9 cellular contexts compared by ENCODE assay signal in the genomic region with DNA sequence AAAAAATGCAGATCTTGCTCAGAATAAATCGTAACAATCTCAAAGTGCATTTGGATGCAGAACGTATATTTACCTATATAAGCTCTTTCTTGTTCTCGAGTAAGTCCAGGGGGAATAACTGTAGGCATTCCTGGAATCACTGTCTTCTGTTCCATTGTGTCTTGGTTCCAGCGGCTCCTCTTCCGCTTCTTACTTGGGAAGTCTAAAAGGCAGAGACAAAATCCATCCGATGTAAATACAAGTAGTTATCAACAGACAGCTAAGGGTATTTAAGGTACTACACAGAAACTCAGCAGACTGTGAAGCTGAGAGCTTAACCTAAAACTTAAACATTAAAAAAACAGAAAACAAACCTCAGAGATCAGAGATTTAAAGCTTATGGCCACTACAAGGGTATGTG. TPM values are rescaled to one million over a fixed set of nuclear protein-coding genes. Genes with fewer than 3 reads are reported as not detected.
DNase-seq lines count a peak whose midpoint lies in the region; ATAC-seq, FAIRE-seq and TF ChIP-seq lines count a peak whose summit lies in the region.
"Had no signal": no experiment of that assay in that cellular context is flagged by ENCODE, and none has a peak within 500 bp of the region (broad histone marks: within the 10 kb centered on the region; RNA-seq: fewer than 3 reads in every experiment).

No MANE protein-coding gene starts in this region.

- dilution Hi-C loops in endothelial cell of umbilical vein (cut with MboI; ENCODE audit: extremely low pct_ligation_motif_present, low sequenced_read_pairs) = no loop called here

- intact Hi-C loops in PC-9 (cut with micrococcal nuclease; ENCODE audit: unreplicated experiment) = loop anchor here (5.0 to 10.0 kb wide), 2 partner anchors 238 to 341 kb away; a partner anchor contains a TSS
- intact Hi-C loops in endothelial cell of umbilical vein (cut with micrococcal nuclease) = no loop called here

- ATAC-seq in HG03039 (IDR thresholded peaks at IDR 0.05; ENCODE audit: unreplicated experiment) (no peak), HG02763 (IDR thresholded peaks at IDR 0.05; ENCODE audit: unreplicated experiment) (no peak)

- H3K4me2 ChIP-seq in DOHH2 (ENCODE audit: low read length) (peak overlapping the region; percentile 85), PC-9 (peak overlapping the region; percentile 98), endothelial cell of umbilical vein (ENCODE audit: insufficient read depth, low read length) (peak overlapping the region; percentile 91), parathyroid adenoma (ENCODE audit: low read length) (peak overlapping the region; percentile 79)

- H3K9me2 ChIP-seq in DOHH2 (replicated peaks; ENCODE audit: control insufficient read depth, low read length) (no peaks in the 10 kb centered on the region), PC-9 (ENCODE audit: insufficient read depth) (no peaks in the 10 kb centered on the region)

- H3K9me1 ChIP-seq in endothelial cell of umbilical vein (replicated peaks; ENCODE audit: control insufficient read depth, extremely low read depth, insufficient read depth, low read length) = no peaks in the 10 kb centered on the region

- BruUV-seq in PC-9 (replicated peaks; lab: Mats Ljungman, UMichigan) = no TSS peak
- BruUV-seq in endothelial cell of umbilical vein (replicated peaks; lab: Mats Ljungman, UMichigan) = no TSS peak

- peak overlapping the region; percentile 96 for H3K4me3 ChIP-seq in DOHH2 (ENCODE audit: low read length)
- H3K4me3 ChIP-seq in PC-9 = peak overlapping the region; percentile 98
- H3K4me3 ChIP-seq in endothelial cell of umbilical vein (replicated peaks in 1 of 3; ENCODE audit: insufficient read depth in 1 of 3, low read depth in 1 of 3, low read length in 3 of 3) = peak overlapping the region in 2 of 3 experiments; percentile 7 to 85
- peak overlapping the region; percentile 81 for H3K4me3 ChIP-seq in parathyroid adenoma (ENCODE audit: low read depth, low read length)

- H3K27me3 ChIP-seq in DOHH2 (ENCODE audit: control insufficient read depth, low read length) = no peaks in the 10 kb centered on the region
- H3K27me3 ChIP-seq in PC-9 (ENCODE audit: insufficient read depth, low read depth) = no peaks in the 10 kb centered on the region
- no peaks in the 10 kb centered on the region for H3K27me3 ChIP-seq in endothelial cell of umbilical vein (ENCODE audit: control insufficient read depth in 2 of 2, insufficient read depth in 2 of 2, low read length in 2 of 2)
- H3K27me3 ChIP-seq in parathyroid adenoma (ENCODE audit: control insufficient read depth, insufficient read depth, low read length) = no peaks in the 10 kb centered on the region

- CTCF ChIA-PET in PC-9 (lab: Charles Lee) (no interaction called here), endothelial cell of umbilical vein (lab: Charles Lee) (no interaction called here)

- peaks cover 74% of the 10 kb centered on the region for H3K4me1 ChIP-seq in DOHH2 (ENCODE audit: control insufficient read depth, low read length)
- H3K4me1 ChIP-seq in PC-9 (replicated peaks; ENCODE audit: insufficient read depth) = peaks cover 26% of the 10 kb centered on the region
- H3K4me1 ChIP-seq in endothelial cell of umbilical vein (ENCODE audit: control insufficient read depth, extremely low read depth, insufficient read depth, low read length) = peaks cover 42% of the 10 kb centered on the region
- H3K4me1 ChIP-seq in parathyroid adenoma = peaks cover 9% of the 10 kb centered on the region

- H3F3A ChIP-seq in DOHH2 (ENCODE audit: control insufficient read depth, insufficient read depth) = peaks cover 72% of the 10 kb centered on the region
- peaks cover 81% of the 10 kb centered on the region for H3F3A ChIP-seq in PC-9 (ENCODE audit: insufficient read depth, low read depth)

- no peak for TF ChIP-seq POLR2A in endothelial cell of umbilical vein (IDR thresholded peaks at IDR 0.05; ENCODE audit: low read depth, low read length)

- DNase-seq in PC-9 = no peak
- DNase-seq in endothelial cell of umbilical vein (ENCODE audit: low read depth, low spot score) = no peak
- no peak for DNase-seq in SIG-M5 (lab: John Stamatoyannopoulos, UW)
- no peak for DNase-seq in NOMO-1 treated with dmso at 0.1 percent for 144 hours (lab: John Stamatoyannopoulos, UW; ENCODE audit: unreplicated experiment)
- DNase-seq: KBM-7 had no signal

- H2AFZ ChIP-seq in PC-9 = no peak overlapping the region
- no peak overlapping the region for H2AFZ ChIP-seq in endothelial cell of umbilical vein (ENCODE audit: low read depth, low read length)
- no peak overlapping the region for H2AFZ ChIP-seq in parathyroid adenoma

- H3K27ac ChIP-seq in DOHH2 (ENCODE audit: low read depth, low read length) (peak overlapping the region; percentile 86), PC-9 (no peak overlapping the region), endothelial cell of umbilical vein (ENCODE audit: insufficient read depth, low read depth, low read length) (no peak overlapping the region), parathyroid adenoma (no peak overlapping the region)

- no peak for TF ChIP-seq CTCF in DOHH2 (IDR thresholded peaks at IDR 0.05; ENCODE audit: low read depth, low read length, poor library complexity, severe bottlenecking)
- TF ChIP-seq CTCF in PC-9 (conservative IDR thresholded peaks at IDR 0.05) = no peak
- TF ChIP-seq CTCF in endothelial cell of umbilical vein (IDR thresholded peaks at IDR 0.05; ENCODE audit: extremely low read depth in 1 of 2, insufficient read depth in 1 of 2, low read depth in 1 of 2, low read length in 2 of 2) = no peak
- no peak for TF ChIP-seq CTCF in parathyroid adenoma (IDR thresholded peaks at IDR 0.05)

- FAIRE-seq in endothelial cell of umbilical vein (lab: Jason Lieb, UNC) = no peak

- H3K9ac ChIP-seq in endothelial cell of umbilical vein (replicated peaks; ENCODE audit: extremely low read depth, insufficient read depth, low read length) = peak overlapping the region; percentile 65
- H3K9ac ChIP-seq in parathyroid adenoma = no peak overlapping the region

- no peaks in the 10 kb centered on the region for H3K9me3 ChIP-seq in DOHH2 (ENCODE audit: control insufficient read depth, insufficient read depth, low read length)
- no peaks in the 10 kb centered on the region for H3K9me3 ChIP-seq in PC-9 (ENCODE audit: insufficient read depth, low read depth)
- no peaks in the 10 kb centered on the region for H3K9me3 ChIP-seq in endothelial cell of umbilical vein (replicated peaks; ENCODE audit: control insufficient read depth, insufficient read depth, low read length)
- no peaks in the 10 kb centered on the region for H3K9me3 ChIP-seq in parathyroid adenoma (ENCODE audit: control insufficient read depth, low read length)

- H4K20me1 ChIP-seq in DOHH2 (ENCODE audit: control insufficient read depth, insufficient read depth, low read depth, low read length) (peaks cover 39% of the 10 kb centered on the region), PC-9 (ENCODE audit: insufficient read depth) (peaks cover 61% of the 10 kb centered on the region), endothelial cell of umbilical vein (replicated peaks; ENCODE audit: control insufficient read depth, extremely low read depth, insufficient read depth, low read length) (peaks cover 25% of the 10 kb centered on the region)

- H3K36me3 ChIP-seq in DOHH2 (ENCODE audit: control insufficient read depth, low read length) (peaks cover 77% of the 10 kb centered on the region), PC-9 (ENCODE audit: low read depth) (peaks cover 63% of the 10 kb centered on the region), endothelial cell of umbilical vein (ENCODE audit: control insufficient read depth in 2 of 2, extremely low read depth in 1 of 2, insufficient read depth in 2 of 2, low read length in 2 of 2) (peaks cover 21 to 35% of the 10 kb centered on the region in 2 experiments), parathyroid adenoma (ENCODE audit: control insufficient read depth, insufficient read depth, low read length) (no peaks in the 10 kb centered on the region)

- POLR2A ChIA-PET in PC-9 (lab: Charles Lee; ENCODE audit: unreplicated experiment) (interaction anchor here (0.5 to 0.7 kb wide), 2 partner anchors 64 to 93 kb away, joined by 3 to 6 read pairs; no protein-coding TSS in a partner anchor), endothelial cell of umbilical vein (lab: Charles Lee) (no interaction called here)

- peaks cover 77% of the 10 kb centered on the region for H3K79me2 ChIP-seq in DOHH2 (ENCODE audit: control insufficient read depth, low read length)
- peaks cover 62% of the 10 kb centered on the region for H3K79me2 ChIP-seq in PC-9 (ENCODE audit: low read depth)
- H3K79me2 ChIP-seq in endothelial cell of umbilical vein (ENCODE audit: control insufficient read depth, insufficient read depth, low read length) = peaks cover 62% of the 10 kb centered on the region
- H3K79me2 ChIP-seq in parathyroid adenoma = peaks cover 30% of the 10 kb centered on the region

RNA-seq across cellular contexts. Expression of a gene that starts 1.9 kb away (rescaled TPM):
- total RNA-seq in PC-9 (2021) (253 and 336 TPM in 2 replicates), endothelial cell of umbilical vein (322 and 342 TPM in 2 replicates)
- 94.0 and 95.0 TPM in 2 replicates for polyA plus RNA-seq in endothelial cell of umbilical vein
- polyA plus RNA-seq in endothelial cell of umbilical vein (2011; cell fraction: cytosol; rRNA removed) = 72.5 and 73.7 TPM in 2 replicates
- polyA plus RNA-seq in endothelial cell of umbilical vein (2011; cell fraction: nucleus; rRNA removed) = 271 and 349 TPM in 2 replicates
- 156 and 202 TPM in 2 replicates for polyA plus RNA-seq in endothelial cell of umbilical vein (2012)
- 107 and 134 TPM in 2 replicates for polyA minus RNA-seq in endothelial cell of umbilical vein
- 55.6 TPM for polyA minus RNA-seq in endothelial cell of umbilical vein (2011; cell fraction: cytosol; rRNA and poly(A)+ RNA removed)
- polyA minus RNA-seq in endothelial cell of umbilical vein (2011; cell fraction: nucleus; rRNA and poly(A)+ RNA removed) = 177 and 197 TPM in 2 replicates

RNA-seq across cellular contexts. Expression of a gene that starts 16.7 kb away (rescaled TPM):
- total RNA-seq in PC-9 (2021) (1.3 and 1.6 TPM in 2 replicates), endothelial cell of umbilical vein (0.39 and 0.62 TPM in 2 replicates)
- polyA plus RNA-seq in endothelial cell of umbilical vein = 0.10 and 0.11 TPM in 2 replicates
- 0.06 and 0.07 TPM in 2 replicates for polyA plus RNA-seq in endothelial cell of umbilical vein (2011; cell fraction: cytosol; rRNA removed)
- polyA plus RNA-seq in endothelial cell of umbilical vein (2011; cell fraction: nucleus; rRNA removed) = 0.83 and 0.91 TPM in 2 replicates
- polyA plus RNA-seq in endothelial cell of umbilical vein (2012) = 0.16 and 0.37 TPM in 2 replicates
- 0.41 and 0.47 TPM in 2 replicates for polyA minus RNA-seq in endothelial cell of umbilical vein
- polyA minus RNA-seq in endothelial cell of umbilical vein (2011; cell fraction: cytosol; rRNA and poly(A)+ RNA removed) = not detected
- 0.72 and 1.4 TPM in 2 replicates for polyA minus RNA-seq in endothelial cell of umbilical vein (2011; cell fraction: nucleus; rRNA and poly(A)+ RNA removed)

RNA-seq across cellular contexts. Expression of a gene that starts 26.6 kb away (rescaled TPM):
- total RNA-seq in PC-9 (2021) = 32.6 and 34.3 TPM in 2 replicates
- 43.3 and 48.5 TPM in 2 replicates for total RNA-seq in endothelial cell of umbilical vein
- 44.0 and 51.6 TPM in 2 replicates for polyA plus RNA-seq in endothelial cell of umbilical vein
- polyA plus RNA-seq in endothelial cell of umbilical vein (2011; cell fraction: cytosol; rRNA removed) = 45.1 and 45.7 TPM in 2 replicates
- 109 and 123 TPM in 2 replicates for polyA plus RNA-seq in endothelial cell of umbilical vein (2011; cell fraction: nucleus; rRNA removed)
- 38.6 and 49.2 TPM in 2 replicates for polyA plus RNA-seq in endothelial cell of umbilical vein (2012)
- 46.8 and 52.0 TPM in 2 replicates for polyA minus RNA-seq in endothelial cell of umbilical vein
- polyA minus RNA-seq in endothelial cell of umbilical vein (2011; cell fraction: cytosol; rRNA and poly(A)+ RNA removed) = 18.9 TPM
- polyA minus RNA-seq in endothelial cell of umbilical vein (2011; cell fraction: nucleus; rRNA and poly(A)+ RNA removed) = 23.0 and 36.3 TPM in 2 replicates

RNA-seq across cellular contexts. Expression of a gene that starts 32.5 kb away (rescaled TPM):
- total RNA-seq in PC-9 (2021) = 1.0 and 2.1 TPM in 2 replicates
- 1.1 and 2.3 TPM in 2 replicates for total RNA-seq in endothelial cell of umbilical vein
- polyA plus RNA-seq in endothelial cell of umbilical vein = 1.2 and 2.1 TPM in 2 replicates
- polyA plus RNA-seq in endothelial cell of umbilical vein (2011; cell fraction: cytosol; rRNA removed) = 0.79 and 0.80 TPM in 2 replicates
- polyA plus RNA-seq in endothelial cell of umbilical vein (2011; cell fraction: nucleus; rRNA removed) = 4.5 and 7.5 TPM in 2 replicates
- 0.44 and 2.1 TPM in 2 replicates for polyA plus RNA-seq in endothelial cell of umbilical vein (2012)
- 2.1 and 2.8 TPM in 2 replicates for polyA minus RNA-seq in endothelial cell of umbilical vein
- polyA minus RNA-seq in endothelial cell of umbilical vein (2011; cell fraction: cytosol; rRNA and poly(A)+ RNA removed) = not detected
- 1.2 and 1.3 TPM in 2 replicates for polyA minus RNA-seq in endothelial cell of umbilical vein (2011; cell fraction: nucleus; rRNA and poly(A)+ RNA removed)

RNA-seq across cellular contexts. Expression of a gene that starts 33.9 kb away (rescaled TPM):
- total RNA-seq in PC-9 (2021) (48.7 and 61.6 TPM in 2 replicates), endothelial cell of umbilical vein (41.1 and 41.6 TPM in 2 replicates)
- 43.1 and 48.8 TPM in 2 replicates for polyA plus RNA-seq in endothelial cell of umbilical vein
- polyA plus RNA-seq in endothelial cell of umbilical vein (2011; cell fraction: cytosol; rRNA removed) = 28.8 and 36.8 TPM in 2 replicates
- polyA plus RNA-seq in endothelial cell of umbilical vein (2011; cell fraction: nucleus; rRNA removed) = 60.0 and 60.6 TPM in 2 replicates
- polyA plus RNA-seq in endothelial cell of umbilical vein (2012) = 36.0 and 40.6 TPM in 2 replicates
- 25.7 and 26.5 TPM in 2 replicates for polyA minus RNA-seq in endothelial cell of umbilical vein
- 30.1 TPM for polyA minus RNA-seq in endothelial cell of umbilical vein (2011; cell fraction: cytosol; rRNA and poly(A)+ RNA removed)
- 12.9 and 19.6 TPM in 2 replicates for polyA minus RNA-seq in endothelial cell of umbilical vein (2011; cell fraction: nucleus; rRNA and poly(A)+ RNA removed)

Comparison
In these comparisons a context has a peak if more than half of its experiments do, and no peak if none do; other contexts are left out.
1. H3K4me3 ChIP-seq: peak in every context shown above with its lines; median percentile 98 in PC-9; 96 in DOHH2; 81 in parathyroid adenoma; 46 in endothelial cell of umbilical vein.